1 cellular context compared by ENCODE assay signal in genomic region chr1:155174334-155175280, GRCh38.
TF ChIP-seq lines count a peak whose summit lies in the region.

No MANE protein-coding gene starts in this region.

TF ChIP-seq in endothelial cell of umbilical vein, 7 proteins besides CTCF, POLR2A, EP300 and RAD21:
- TF ChIP-seq POLR2AphosphoS5 (IDR thresholded peaks at IDR 0.05; ENCODE audit: insufficient read depth, low read depth, low read length) = peak; percentile 36
- TF ChIP-seq MAX (IDR thresholded peaks at IDR 0.05; ENCODE audit: insufficient read depth, insufficient read length) = no peak
- TF ChIP-seq GATA2 (IDR thresholded peaks at IDR 0.05; ENCODE audit: insufficient read depth, insufficient read length, low read depth, low read length) = no peak
- no peak for TF ChIP-seq EZH2 (IDR thresholded peaks at IDR 0.05; ENCODE audit: borderline replicate concordance, low read depth, low read length, severe bottlenecking)
- TF ChIP-seq JUN (IDR thresholded peaks at IDR 0.05; ENCODE audit: borderline replicate concordance, insufficient read depth, insufficient read length, low read depth) = no peak
- no peak for TF ChIP-seq FOS (IDR thresholded peaks at IDR 0.05; ENCODE audit: borderline replicate concordance, insufficient read depth, low read length)
